10 cellular contexts compared by ENCODE assay signal in genomic region chrX:78555401-78555980, GRCh38.
DNase-seq lines count a peak whose midpoint lies in the region; ATAC-seq and TF ChIP-seq lines count a peak whose summit lies in the region.
"Had no signal": no experiment of that assay in that cellular context is flagged by ENCODE, and none has a peak within 500 bp of the region (broad histone marks: within the 10 kb centered on the region; RNA-seq: fewer than 3 reads in every experiment).

No MANE protein-coding gene starts in this region.

- intact Hi-C loops in right lobe of liver (cut with DNase I), result no loop called here

- H3K27ac ChIP-seq in VCaP, result no peak overlapping the region
- no peak overlapping the region for H3K27ac ChIP-seq in right lobe of liver
- H3K27ac ChIP-seq: skin epidermis had no signal

- H3K27me3 ChIP-seq in right lobe of liver, result peaks cover 0 to 10% of the 10 kb centered on the region in 2 donors

- peak; percentile 33 for TF ChIP-seq CTCF in AG09319 (IDR thresholded peaks at IDR 0.05; ENCODE audit: low read depth, low read length)
- TF ChIP-seq CTCF in GM20000 (IDR thresholded peaks at IDR 0.05; ENCODE audit: extremely low read depth, missing control alignments), result no peak
- TF ChIP-seq CTCF in VCaP (conservative IDR thresholded peaks at IDR 0.05), result peak; percentile 66
- peak; percentile 40 to 59 (median 57) for TF ChIP-seq CTCF in right lobe of liver (IDR thresholded peaks at IDR 0.05)

- no peaks in the 10 kb centered on the region for H3K9me3 ChIP-seq in right lobe of liver

- no peak overlapping the region for H3K4me3 ChIP-seq in right lobe of liver
- H3K4me3 ChIP-seq: skin epidermis had no signal

- DNase-seq in AG09319 (ENCODE audit: extremely low read depth, low read depth), result no peak
- DNase-seq in GM20000 (ENCODE audit: low spot score), result peak; percentile 2
- no peak for DNase-seq in right lobe of liver
- no peak for DNase-seq in NCI-H1048 (lab: John Stamatoyannopoulos, UW)
- DNase-seq in SK-N-DZ (ENCODE audit: low spot score), result no peak
- DNase-seq in COR-L47 (lab: John Stamatoyannopoulos, UW), result no peak
- DNase-seq: T1000 had no signal

- WGBS in right lobe of liver (ENCODE audit: insufficient coverage, low coverage, low lambda C conversion rate, missing lambda C conversion rate), result 27% methylated on average over 3 of the region's 3 CpGs

- H3K36me3 ChIP-seq in right lobe of liver, result no peaks in the 10 kb centered on the region

- ATAC-seq in right lobe of liver, result peak in 2 of 4 donors; percentile 45 to 46
- ATAC-seq in GM19463 (IDR thresholded peaks at IDR 0.05; ENCODE audit: unreplicated experiment), result no peak

- TF ChIP-seq POLR2A in right lobe of liver (IDR thresholded peaks at IDR 0.05), result no peak

- no peaks in the 10 kb centered on the region for H3K4me1 ChIP-seq in right lobe of liver
